1 cellular context compared by ENCODE assay signal in the genomic region with DNA sequence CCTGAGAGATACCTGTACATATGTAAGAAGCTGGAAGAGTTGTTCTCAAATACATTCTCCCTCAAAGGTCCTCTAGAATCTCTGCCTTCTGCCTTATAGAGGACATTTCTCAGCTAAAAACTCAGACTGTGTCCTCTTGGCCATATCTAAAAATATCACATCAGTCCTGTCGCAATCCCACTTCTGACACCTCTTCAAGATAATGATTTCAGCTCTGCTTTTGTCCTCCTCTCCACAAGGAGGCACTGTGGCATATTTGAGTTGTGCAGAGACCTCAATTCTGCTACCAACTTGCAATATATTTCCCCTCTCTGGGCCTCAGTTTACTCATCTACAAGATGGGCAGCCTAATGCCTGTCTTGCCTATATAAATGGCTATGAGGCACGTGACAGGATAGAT.
TF ChIP-seq lines count a peak whose summit lies in the region.

No MANE protein-coding gene starts in this region.

TF ChIP-seq in GM23338, 12 proteins besides CTCF, POLR2A, EP300 and RAD21 (continued from another document):
- TF ChIP-seq, protein P1, sequence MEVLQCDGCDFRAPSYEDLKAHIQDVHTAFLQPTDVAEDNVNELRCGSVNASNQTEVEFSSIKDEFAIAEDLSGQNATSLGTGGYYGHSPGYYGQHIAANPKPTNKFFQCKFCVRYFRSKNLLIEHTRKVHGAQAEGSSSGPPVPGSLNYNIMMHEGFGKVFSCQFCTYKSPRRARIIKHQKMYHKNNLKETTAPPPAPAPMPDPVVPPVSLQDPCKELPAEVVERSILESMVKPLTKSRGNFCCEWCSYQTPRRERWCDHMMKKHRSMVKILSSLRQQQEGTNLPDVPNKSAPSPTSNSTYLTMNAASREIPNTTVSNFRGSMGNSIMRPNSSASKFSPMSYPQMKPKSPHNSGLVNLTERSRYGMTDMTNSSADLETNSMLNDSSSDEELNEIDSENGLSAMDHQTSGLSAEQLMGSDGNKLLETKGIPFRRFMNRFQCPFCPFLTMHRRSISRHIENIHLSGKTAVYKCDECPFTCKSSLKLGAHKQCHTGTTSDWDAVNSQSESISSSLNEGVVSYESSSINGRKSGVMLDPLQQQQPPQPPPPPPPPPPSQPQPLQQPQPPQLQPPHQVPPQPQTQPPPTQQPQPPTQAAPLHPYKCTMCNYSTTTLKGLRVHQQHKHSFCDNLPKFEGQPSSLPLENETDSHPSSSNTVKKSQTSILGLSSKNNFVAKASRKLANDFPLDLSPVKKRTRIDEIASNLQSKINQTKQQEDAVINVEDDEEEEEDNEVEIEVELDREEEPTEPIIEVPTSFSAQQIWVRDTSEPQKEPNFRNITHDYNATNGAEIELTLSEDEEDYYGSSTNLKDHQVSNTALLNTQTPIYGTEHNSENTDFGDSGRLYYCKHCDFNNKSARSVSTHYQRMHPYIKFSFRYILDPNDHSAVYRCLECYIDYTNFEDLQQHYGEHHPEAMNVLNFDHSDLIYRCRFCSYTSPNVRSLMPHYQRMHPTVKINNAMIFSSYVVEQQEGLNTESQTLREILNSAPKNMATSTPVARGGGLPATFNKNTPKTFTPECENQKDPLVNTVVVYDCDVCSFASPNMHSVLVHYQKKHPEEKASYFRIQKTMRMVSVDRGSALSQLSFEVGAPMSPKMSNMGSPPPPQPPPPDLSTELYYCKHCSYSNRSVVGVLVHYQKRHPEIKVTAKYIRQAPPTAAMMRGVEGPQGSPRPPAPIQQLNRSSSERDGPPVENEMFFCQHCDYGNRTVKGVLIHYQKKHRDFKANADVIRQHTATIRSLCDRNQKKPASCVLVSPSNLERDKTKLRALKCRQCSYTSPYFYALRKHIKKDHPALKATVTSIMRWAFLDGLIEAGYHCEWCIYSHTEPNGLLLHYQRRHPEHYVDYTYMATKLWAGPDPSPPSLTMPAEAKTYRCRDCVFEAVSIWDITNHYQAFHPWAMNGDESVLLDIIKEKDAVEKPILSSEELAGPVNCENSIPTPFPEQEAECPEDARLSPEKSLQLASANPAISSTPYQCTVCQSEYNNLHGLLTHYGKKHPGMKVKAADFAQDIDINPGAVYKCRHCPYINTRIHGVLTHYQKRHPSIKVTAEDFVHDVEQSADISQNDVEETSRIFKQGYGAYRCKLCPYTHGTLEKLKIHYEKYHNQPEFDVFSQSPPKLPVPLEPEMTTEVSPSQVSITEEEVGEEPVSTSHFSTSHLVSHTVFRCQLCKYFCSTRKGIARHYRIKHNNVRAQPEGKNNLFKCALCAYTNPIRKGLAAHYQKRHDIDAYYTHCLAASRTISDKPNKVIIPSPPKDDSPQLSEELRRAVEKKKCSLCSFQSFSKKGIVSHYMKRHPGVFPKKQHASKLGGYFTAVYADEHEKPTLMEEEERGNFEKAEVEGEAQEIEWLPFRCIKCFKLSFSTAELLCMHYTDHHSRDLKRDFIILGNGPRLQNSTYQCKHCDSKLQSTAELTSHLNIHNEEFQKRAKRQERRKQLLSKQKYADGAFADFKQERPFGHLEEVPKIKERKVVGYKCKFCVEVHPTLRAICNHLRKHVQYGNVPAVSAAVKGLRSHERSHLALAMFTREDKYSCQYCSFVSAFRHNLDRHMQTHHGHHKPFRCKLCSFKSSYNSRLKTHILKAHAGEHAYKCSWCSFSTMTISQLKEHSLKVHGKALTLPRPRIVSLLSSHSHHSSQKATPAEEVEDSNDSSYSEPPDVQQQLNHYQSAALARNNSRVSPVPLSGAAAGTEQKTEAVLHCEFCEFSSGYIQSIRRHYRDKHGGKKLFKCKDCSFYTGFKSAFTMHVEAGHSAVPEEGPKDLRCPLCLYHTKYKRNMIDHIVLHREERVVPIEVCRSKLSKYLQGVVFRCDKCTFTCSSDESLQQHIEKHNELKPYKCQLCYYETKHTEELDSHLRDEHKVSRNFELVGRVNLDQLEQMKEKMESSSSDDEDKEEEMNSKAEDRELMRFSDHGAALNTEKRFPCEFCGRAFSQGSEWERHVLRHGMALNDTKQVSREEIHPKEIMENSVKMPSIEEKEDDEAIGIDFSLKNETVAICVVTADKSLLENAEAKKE (CRISPR knock-in tag; IDR thresholded peaks at IDR 0.05) = no peak
